In genomic region chr19:42199440-42200115, GRCh38 we compare ENCODE assay signal across 1 cellular context.
TF ChIP-seq lines count a peak whose summit lies in the region.

No MANE protein-coding gene starts in this region.

TF ChIP-seq in HepG2, 621 proteins besides CTCF, POLR2A, EP300 and RAD21:
- TF ChIP-seq ZBTB33 (CRISPR knock-in tag; IDR thresholded peaks at IDR 0.05) = no peak
- TF ChIP-seq RBFOX2 (IDR thresholded peaks at IDR 0.05; ENCODE audit: low read depth, low read length) = 0 out of 2 replicates have a peak, but pooled peaks have one; percentile 37
- TF ChIP-seq HMGXB4 (CRISPR knock-in tag; IDR thresholded peaks at IDR 0.05; ENCODE audit: borderline replicate concordance in 1 of 2, low read depth in 1 of 2) = no peak
- no peak for TF ChIP-seq HNRNPK (IDR thresholded peaks at IDR 0.05; ENCODE audit: low read depth, low read length, poor library complexity, severe bottlenecking)
